In genomic region chr13:98273067-98273823, GRCh38 we compare ENCODE assay signal across 21 cellular contexts.
DNase-seq lines count a peak whose midpoint lies in the region; ATAC-seq and TF ChIP-seq lines count a peak whose summit lies in the region.
"Had no signal": no experiment of that assay in that cellular context is flagged by ENCODE, and none has a peak within 500 bp of the region (broad histone marks: within the 10 kb centered on the region; RNA-seq: fewer than 3 reads in every experiment).

No MANE protein-coding gene starts in this region.

- H4K8ac ChIP-seq in mesendoderm (ENCODE audit: low read depth, low read length), result no peak overlapping the region

- H4K20me1 ChIP-seq in smooth muscle cell (ENCODE audit: low read depth), result no peaks in the 10 kb centered on the region

- peaks cover 14% of the 10 kb centered on the region for H3K79me1 ChIP-seq in mesendoderm (ENCODE audit: low read length)

- peak overlapping the region; percentile 89 for H3K18ac ChIP-seq in mesendoderm (ENCODE audit: low read length)

- H3K9me3 ChIP-seq in HUES64 (ENCODE audit: insufficient read depth, low read depth, low read length) (no peaks in the 10 kb centered on the region), smooth muscle cell (replicated peaks; ENCODE audit: low read depth) (no peaks in the 10 kb centered on the region)
- H3K9me3 ChIP-seq: prostate gland, transverse colon had no signal

- H3K56ac ChIP-seq in mesendoderm (ENCODE audit: low read length), result peak overlapping the region; percentile 22

- H2AK5ac ChIP-seq in mesendoderm (ENCODE audit: low read length), result peak overlapping the region; percentile 99

- no peaks in the 10 kb centered on the region for H3K36me3 ChIP-seq in HUES64 (ENCODE audit: insufficient read depth, low read length)
- no peaks in the 10 kb centered on the region for H3K36me3 ChIP-seq in mesendoderm (ENCODE audit: control insufficient read depth, insufficient read depth, low read length)
- no peaks in the 10 kb centered on the region for H3K36me3 ChIP-seq in smooth muscle cell (ENCODE audit: low read depth)
- H3K36me3 ChIP-seq: prostate gland, transverse colon had no signal

- no peak for ATAC-seq in HG03097 (IDR thresholded peaks at IDR 0.05; ENCODE audit: low FRiP score, unreplicated experiment)
- ATAC-seq: effector memory CD8-positive, alpha-beta T cell; left ventricle myocardium superior had no signal

- 82% methylated on average over 9 of the region's 9 CpGs for WGBS in HUES64
- WGBS in mesendoderm (ENCODE audit: extremely low coverage, insufficient coverage, low lambda C conversion rate), result no CpG with 5 or more reads among the region's 9 CpGs
- WGBS in smooth muscle cell (ENCODE audit: low lambda C conversion rate), result 53% methylated on average over 9 of the region's 9 CpGs

- peaks cover 25% of the 10 kb centered on the region for H3F3A ChIP-seq in smooth muscle cell (ENCODE audit: low read depth)

- peak overlapping the region; percentile 19 for H3K23ac ChIP-seq in mesendoderm (ENCODE audit: low read length)

- peaks cover 39% of the 10 kb centered on the region for H3K4me1 ChIP-seq in HUES64 (ENCODE audit: insufficient read depth, low read length)
- peaks cover 24% of the 10 kb centered on the region for H3K4me1 ChIP-seq in mesendoderm (ENCODE audit: control insufficient read depth, low read depth, low read length)
- peaks cover 56% of the 10 kb centered on the region for H3K4me1 ChIP-seq in smooth muscle cell (ENCODE audit: low read depth)
- H3K4me1 ChIP-seq: prostate gland had no signal

- H2BK15ac ChIP-seq in mesendoderm (replicated peaks; ENCODE audit: low read depth), result no peak overlapping the region

- no peak overlapping the region for H4K5ac ChIP-seq in mesendoderm (ENCODE audit: low read length)

- H3K27me3 ChIP-seq in HUES64 (ENCODE audit: insufficient read depth, low read length) (no peaks in the 10 kb centered on the region), mesendoderm (ENCODE audit: insufficient read depth, low read length, poor library complexity) (no peaks in the 10 kb centered on the region), smooth muscle cell (ENCODE audit: low read depth) (no peaks in the 10 kb centered on the region)
- H3K27me3 ChIP-seq: transverse colon had no signal

- H3K79me2 ChIP-seq in mesendoderm (ENCODE audit: control insufficient read depth, insufficient read depth, low read length) (peaks cover 12% of the 10 kb centered on the region), smooth muscle cell (ENCODE audit: low read depth) (peaks cover 64% of the 10 kb centered on the region)

- no peak overlapping the region for H3K4ac ChIP-seq in mesendoderm (ENCODE audit: low read depth, low read length)

- TF ChIP-seq CTCF in smooth muscle cell (IDR thresholded peaks at IDR 0.05; ENCODE audit: borderline replicate concordance, insufficient read depth, poor library complexity, severe bottlenecking), result no peak

- peak overlapping the region; percentile 78 for H3K27ac ChIP-seq in HUES64 (ENCODE audit: low read depth, low read length)
- peak overlapping the region; percentile 5 for H3K27ac ChIP-seq in cingulate gyrus (ENCODE audit: low read depth, low read length)
- H3K27ac ChIP-seq in mesendoderm (ENCODE audit: low read depth, low read length), result peak overlapping the region; percentile 89
- H3K27ac ChIP-seq in smooth muscle cell (ENCODE audit: low read depth), result peak overlapping the region; percentile 85
- H3K27ac ChIP-seq: prostate gland, transverse colon had no signal

- peak overlapping the region; percentile 3 for H3K4me2 ChIP-seq in mesendoderm (ENCODE audit: low read length)
- H3K4me2 ChIP-seq in smooth muscle cell, result peak overlapping the region; percentile 85

- DNase-seq in mesendoderm, result peak; percentile 96
- no peak for DNase-seq in smooth muscle cell (lab: John Stamatoyannopoulos, UW; ENCODE audit: unreplicated experiment)
- DNase-seq in DMS114 treated with DMSO at 0.1 percent for 48 hours (lab: John Stamatoyannopoulos, UW; ENCODE audit: unreplicated experiment), result no peak
- DNase-seq in HT-29 (ENCODE audit: low spot score), result no peak
- DNase-seq: activated CD4-positive, alpha-beta T cell treated with anti-CD3 and anti-CD28 coated beads for 1 hour; activated CD8-positive, alpha-beta memory T cell treated with anti-CD3 and anti-CD28 coated beads for 24 hours; activated naive CD4-positive, alpha-beta T cell treated with anti-CD3 and anti-CD28 coated beads, Interleukin-2, amount 10 ng/mL, durations not matched to agents 7 days and 5 days; activated T-cell treated with anti-CD3 and anti-CD28 coated beads, Interleukin-2, amount 50 U/mL, for 48 hours; AML-193; aorta; CD8-positive, alpha-beta memory T cell; DND-41; effector memory CD8-positive, alpha-beta T cell; HCEC 1CT; left ventricle myocardium superior; stimulated activated CD4-positive, alpha-beta T cell treated with anti-CD3 and anti-CD28 coated beads, Interleukin-4, amount 100 ng/mL, for 1 hour; transverse colon had no signal

- H2BK5ac ChIP-seq in mesendoderm (ENCODE audit: low read length), result peak overlapping the region; percentile 65

- H2AFZ ChIP-seq in smooth muscle cell (ENCODE audit: low read depth), result peak overlapping the region; percentile 16

- H3K9ac ChIP-seq in HUES64 (ENCODE audit: low read depth, low read length), result peak overlapping the region; percentile 59; the same call in 1 of the 2 replicates
- peak overlapping the region; percentile 47 for H3K9ac ChIP-seq in mesendoderm (ENCODE audit: low read length)
- H3K9ac ChIP-seq in smooth muscle cell (ENCODE audit: low read depth), result no peak overlapping the region

- peak overlapping the region; percentile 68 for H2BK120ac ChIP-seq in mesendoderm (ENCODE audit: low read depth, low read length)

- H3K4me3 ChIP-seq in HUES64 (ENCODE audit: low read length) (no peak overlapping the region), mesendoderm (ENCODE audit: low read length) (no peak overlapping the region), smooth muscle cell (no peak overlapping the region)
- H3K4me3 ChIP-seq: prostate gland, transverse colon had no signal

Comparison
In these comparisons a context has a peak if more than half of its experiments do, and no peak if none do; other contexts are left out.
1. H3K27ac ChIP-seq: peak in every context shown above with its lines; median percentile 89 in mesendoderm; 85 in smooth muscle cell; 78 in HUES64; 5 in cingulate gyrus.